21 cellular contexts compared by ENCODE assay signal in genomic region chr13:41981961-41982723, GRCh38.
"Had no signal": no experiment of that assay in that cellular context is flagged by ENCODE, and none has a peak within 500 bp of the region (broad histone marks: within the 10 kb centered on the region; RNA-seq: fewer than 3 reads in every experiment).

No MANE protein-coding gene starts in this region.

- H3K4me3 Mint-ChIP-seq: activated CD4-positive, alpha-beta T cell treated with anti-CD3 and anti-CD28 coated beads, Interleukin-2, amount 10 ng/mL, durations not matched to agents 24 days and 14 days; activated CD8-positive, alpha-beta T cell treated with anti-CD3 and anti-CD28 coated beads for 36 hours; activated naive CD4-positive, alpha-beta T cell treated with anti-CD3 and anti-CD28 coated beads, Interleukin-2, amount 10 ng/mL, durations not matched to agents 7 days and 5 days; activated naive CD8-positive, alpha-beta T cell treated with anti-CD3 and anti-CD28 coated beads, Interleukin-2, amount 50 U/mL, for 24 hours; neural crest cell; T-helper 1 cell treated with Interleukin-12 subunit alpha and Interleukin-12 subunit beta and Interleukin-4 antibody, amounts not matched to agents 30 μg/mL and 1 μg/mL, for 36 hours had no signal

- DNase-seq: activated CD4-positive, alpha-beta T cell treated with anti-CD3 and anti-CD28 coated beads, Interleukin-2, amount 10 ng/mL, durations not matched to agents 24 days and 14 days; activated CD8-positive, alpha-beta T cell treated with anti-CD3 and anti-CD28 coated beads for 36 hours; activated naive CD4-positive, alpha-beta T cell treated with anti-CD3 and anti-CD28 coated beads, Interleukin-2, amount 10 ng/mL, durations not matched to agents 7 days and 5 days; activated naive CD8-positive, alpha-beta T cell treated with anti-CD3 and anti-CD28 coated beads, Interleukin-2, amount 50 U/mL, for 24 hours; activated T-cell treated with anti-CD3 and anti-CD28 coated beads, Interleukin-2, amount 50 U/mL, for 1 hour; aorta; brain microvascular endothelial cell; cortex of kidney; effector CD4-positive, alpha-beta T cell; foreskin melanocyte; kidney; left lung; stimulated activated naive CD8-positive, alpha-beta T cell treated with anti-CD3 and anti-CD28 coated beads, Interleukin-15, Interleukin-2, amounts not matched to agents 100 U/mL and 50 U/mL, for 24 hours; uterus had no signal

- H3K4me1 Mint-ChIP-seq: activated naive CD4-positive, alpha-beta T cell treated with anti-CD3 and anti-CD28 coated beads, Interleukin-2, amount 10 ng/mL, durations not matched to agents 7 days and 5 days had no signal

- H3K4me3 ChIP-seq: left lung, right atrium auricular region, skin epidermis, tibial nerve, uterus had no signal

- H3K9me3 ChIP-seq: left lung, right atrium auricular region, tibial nerve, uterus had no signal

- H3K36me3 Mint-ChIP-seq: activated naive CD4-positive, alpha-beta T cell treated with anti-CD3 and anti-CD28 coated beads, Interleukin-2, amount 10 ng/mL, durations not matched to agents 7 days and 5 days had no signal

- H3K27ac Mint-ChIP-seq: activated CD4-positive, alpha-beta T cell treated with anti-CD3 and anti-CD28 coated beads, Interleukin-2, amount 10 ng/mL, durations not matched to agents 24 days and 14 days; activated CD8-positive, alpha-beta T cell treated with anti-CD3 and anti-CD28 coated beads for 36 hours; activated naive CD4-positive, alpha-beta T cell treated with anti-CD3 and anti-CD28 coated beads, Interleukin-2, amount 10 ng/mL, durations not matched to agents 7 days and 5 days; activated naive CD8-positive, alpha-beta T cell treated with anti-CD3 and anti-CD28 coated beads, Interleukin-2, amount 50 U/mL, for 24 hours; progenitor cell of endocrine pancreas; T-helper 1 cell treated with Interleukin-12 subunit alpha and Interleukin-12 subunit beta and Interleukin-4 antibody, amounts not matched to agents 30 μg/mL and 1 μg/mL, for 36 hours had no signal

- H3K4me1 ChIP-seq: left lung, right atrium auricular region, tibial nerve, uterus had no signal

- ATAC-seq: activated CD8-positive, alpha-beta T cell treated with anti-CD3 and anti-CD28 coated beads for 36 hours; activated naive CD8-positive, alpha-beta T cell treated with anti-CD3 and anti-CD28 coated beads, Interleukin-2, amount 50 U/mL, for 24 hours; esophagus mucosa; left lung; stimulated activated naive CD8-positive, alpha-beta T cell treated with anti-CD3 and anti-CD28 coated beads, Interleukin-15, Interleukin-2, amounts not matched to agents 100 U/mL and 50 U/mL, for 24 hours had no signal

- H3K36me3 ChIP-seq: brain microvascular endothelial cell, left lung, right atrium auricular region, tibial nerve, uterus had no signal

- H3K9me3 Mint-ChIP-seq: activated CD8-positive, alpha-beta T cell treated with anti-CD3 and anti-CD28 coated beads for 36 hours; activated naive CD4-positive, alpha-beta T cell treated with anti-CD3 and anti-CD28 coated beads, Interleukin-2, amount 10 ng/mL, durations not matched to agents 7 days and 5 days; activated naive CD8-positive, alpha-beta T cell treated with anti-CD3 and anti-CD28 coated beads, Interleukin-2, amount 50 U/mL, for 24 hours; neural crest cell; T-helper 1 cell treated with Interleukin-12 subunit alpha and Interleukin-12 subunit beta and Interleukin-4 antibody, amounts not matched to agents 30 μg/mL and 1 μg/mL, for 36 hours had no signal

- H3K27me3 ChIP-seq: brain microvascular endothelial cell, left lung, right atrium auricular region, tibial nerve, uterus had no signal

- H3K27ac ChIP-seq: brain microvascular endothelial cell, left lung, right atrium auricular region, skin epidermis, tibial nerve, uterus had no signal
